8 cellular contexts compared by ENCODE assay signal in the genomic region with DNA sequence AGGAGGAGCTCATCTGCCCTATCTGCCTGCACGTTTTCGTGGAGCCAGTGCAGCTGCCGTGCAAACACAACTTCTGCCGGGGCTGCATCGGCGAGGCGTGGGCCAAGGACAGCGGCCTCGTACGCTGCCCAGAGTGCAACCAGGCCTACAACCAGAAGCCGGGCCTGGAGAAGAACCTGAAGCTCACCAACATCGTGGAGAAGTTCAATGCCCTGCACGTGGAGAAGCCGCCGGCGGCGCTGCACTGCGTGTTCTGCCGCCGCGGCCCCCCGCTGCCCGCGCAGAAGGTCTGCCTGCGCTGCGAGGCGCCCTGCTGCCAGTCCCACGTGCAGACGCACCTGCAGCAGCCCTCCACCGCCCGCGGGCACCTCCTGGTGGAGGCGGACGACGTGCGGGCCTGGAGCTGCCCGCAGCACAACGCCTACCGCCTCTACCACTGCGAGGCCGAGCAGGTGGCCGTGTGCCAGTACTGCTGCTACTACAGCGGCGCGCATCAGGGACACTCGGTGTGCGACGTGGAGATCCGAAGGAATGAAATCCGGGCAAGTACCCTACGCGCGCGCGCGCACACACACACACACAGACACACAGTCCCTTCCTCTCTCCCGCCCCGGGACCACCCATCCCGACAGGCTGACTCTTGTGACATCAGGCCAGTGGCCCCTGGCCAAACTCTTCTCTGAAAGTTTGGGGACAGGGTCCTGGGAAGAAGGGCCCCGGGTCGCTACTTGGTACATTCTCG. TPM values are rescaled to one million over a fixed set of nuclear protein-coding genes. Genes with fewer than 3 reads are reported as not detected.
DNase-seq lines count a peak whose midpoint lies in the region; ATAC-seq and TF ChIP-seq lines count a peak whose summit lies in the region.

No MANE protein-coding gene starts in this region.

- H3K9ac ChIP-seq in HCT116 (ENCODE audit: low read length): peak overlapping the region; percentile 67

- H3K4me1 Mint-ChIP-seq in activated CD4-positive, alpha-beta memory T cell treated with anti-CD3 and anti-CD28 coated beads for 36 hours (ENCODE audit: low read depth): peaks cover 42% of the 10 kb centered on the region
- peaks cover 36% of the 10 kb centered on the region for H3K4me1 Mint-ChIP-seq in memory B cell

- ATAC-seq in HCT116 (peak; percentile 51), memory B cell (ENCODE audit: low read depth) (peak; percentile 58), GM18868 (IDR thresholded peaks at IDR 0.05; ENCODE audit: unreplicated experiment) (no peak)

- CTCF ChIA-PET in HCT116 (lab: Charles Lee): interaction anchor here (0.7 to 2.8 kb wide), 8 partner anchors 25 to 415 kb away, joined by 3 to 13 read pairs (median 5); partner anchors contain the start of genes ACTR1A and SUFU
- CTCF ChIA-PET in activated CD4-positive, alpha-beta memory T cell treated with anti-CD3 and anti-CD28 coated beads for 36 hours (lab: Charles Lee): interaction anchor here (0.7 to 3.5 kb wide), 11 partner anchors 9 to 142 kb away, joined by 3 to 27 read pairs (median 4); partner anchors contain the start of genes ACTR1A, ARL3, SFXN2 and SUFU

- H3K4me3 ChIP-seq in BE2C (ENCODE audit: low read depth, low read length): peak overlapping the region; percentile 91
- H3K4me3 ChIP-seq in HCT116 (replicated peaks in 1 of 2; ENCODE audit: low read depth in 1 of 2, low read length in 2 of 2): peak overlapping the region; percentile 79 to 97

- POLR2A ChIA-PET in HCT116 (lab: Charles Lee): interaction anchor here (0.6 to 1.6 kb wide), 4 partner anchors 13 to 194 kb away, joined by 3 to 5 read pairs (median 3); no protein-coding TSS in a partner anchor
- POLR2A ChIA-PET in activated CD4-positive, alpha-beta memory T cell treated with anti-CD3 and anti-CD28 coated beads for 36 hours (lab: Charles Lee): interaction anchor here (0.7 to 4.1 kb wide), 13 partner anchors 10 to 194 kb away, joined by 3 to 53 read pairs (median 5); partner anchors contain the start of genes ACTR1A, ARL3, SFXN2 and SUFU

- H4K20me1 ChIP-seq in HCT116 (ENCODE audit: insufficient read depth): no peaks in the 10 kb centered on the region; the same call in 1 of the 2 replicates

- no peaks in the 10 kb centered on the region for H3K9me2 ChIP-seq in HCT116 (ENCODE audit: insufficient read depth)

- TF ChIP-seq RAD21 in HCT116 (IDR thresholded peaks at IDR 0.05; ENCODE audit: low read depth): no peak

- RAD21 ChIA-PET in HCT116 (lab: Charles Lee; ENCODE audit: low non-redundant PET in 1 of 2, low total read pairs in 2 of 2, uncharacterized antibody in 2 of 2, unreplicated experiment in 2 of 2): interaction anchor here (0.7 to 1.3 kb wide), 3 partner anchors 25 to 57 kb away, joined by 4 to 9 read pairs (median 5); no protein-coding TSS in a partner anchor

- H2AFZ ChIP-seq in HCT116 (ENCODE audit: low read depth, low read length, poor library complexity, severe bottlenecking): no peak overlapping the region

- H3K4me2 ChIP-seq in HCT116 (ENCODE audit: low read length): peak overlapping the region; percentile 95

- H3K36me3 ChIP-seq in BE2C: peaks cover 5% of the 10 kb centered on the region; the same call in 1 of the 2 replicates
- peaks cover 2 to 12% of the 10 kb centered on the region in 2 experiments; a peak in 1 of 4 replicates for H3K36me3 ChIP-seq in HCT116 (ENCODE audit: control insufficient read depth in 1 of 2, insufficient read depth in 2 of 2, low read length in 2 of 2)

- peaks cover 56% of the 10 kb centered on the region for H3K79me2 ChIP-seq in HCT116 (ENCODE audit: insufficient read depth, low read length)

- peak; percentile 53 for TF ChIP-seq POLR2A in HCT116 (IDR thresholded peaks at IDR 0.05; ENCODE audit: borderline replicate concordance, extremely low read depth, insufficient read depth, insufficient read length)

- H3K9me3 ChIP-seq in BE2C: no peaks in the 10 kb centered on the region
- no peaks in the 10 kb centered on the region for H3K9me3 ChIP-seq in HCT116 (ENCODE audit: control insufficient read depth in 1 of 2, insufficient read depth in 1 of 2, low read depth in 1 of 2, low read length in 2 of 2)

- H3K27ac Mint-ChIP-seq in activated CD4-positive, alpha-beta memory T cell treated with anti-CD3 and anti-CD28 coated beads for 36 hours: peak overlapping the region; percentile 100
- peak overlapping the region; percentile 97 for H3K27ac Mint-ChIP-seq in memory B cell

- H3K4me1 ChIP-seq in BE2C: peaks cover 3% of the 10 kb centered on the region
- peaks cover 17 to 43% of the 10 kb centered on the region in 2 experiments for H3K4me1 ChIP-seq in HCT116 (ENCODE audit: control insufficient read depth in 1 of 2, insufficient read depth in 2 of 2, low read length in 2 of 2)

- H3K27me3 Mint-ChIP-seq in activated CD4-positive, alpha-beta memory T cell treated with anti-CD3 and anti-CD28 coated beads for 36 hours: no peaks in the 10 kb centered on the region
- H3K27me3 Mint-ChIP-seq in memory B cell: no peaks in the 10 kb centered on the region

- peak; percentile 93 for DNase-seq in BE2C
- peak; percentile 80 for DNase-seq in HCT116 (ENCODE audit: low read depth, low spot score)
- DNase-seq in NCI-H526 treated with DMSO at 0.1 percent for 48 hours (lab: John Stamatoyannopoulos, UW): peak; percentile 66
- DNase-seq in activated CD4-positive, alpha-beta memory T cell treated with anti-CD3 and anti-CD28 coated beads for 36 hours: peak; percentile 89
- DNase-seq in effector CD4-positive, alpha-beta T cell: peak; percentile 75
- DNase-seq in memory B cell (ENCODE audit: low spot score in 2 of 2): peak; percentile 85 to 86
- peak in 2 of 3 donors; percentile 69 to 70 for DNase-seq in stimulated activated CD4-positive, alpha-beta T cell treated with anti-CD3 and anti-CD28 coated beads, TNF-alpha, amount 100 ng/mL, for 48 hours (ENCODE audit: low read depth in 3 of 3)

- TF ChIP-seq CTCF in BE2C (IDR thresholded peaks at IDR 0.05; ENCODE audit: low read depth, low read length): peak; percentile 61
- peak in 2 of 3 experiments; percentile 77 to 90; a peak in 4 of 6 replicates for TF ChIP-seq CTCF in HCT116 (IDR thresholded peaks at IDR 0.05 in 2 of 3, conservative IDR thresholded peaks at IDR 0.05 in 1 of 3; ENCODE audit: borderline replicate concordance in 1 of 3, insufficient read depth in 1 of 3, low read depth in 2 of 3, low read length in 2 of 3)

- no TSS peak for BruUV-seq in HCT116 (replicated peaks; lab: Mats Ljungman, UMichigan)

- peak overlapping the region; percentile 98 for H3K4me3 Mint-ChIP-seq in activated CD4-positive, alpha-beta memory T cell treated with anti-CD3 and anti-CD28 coated beads for 36 hours
- peak overlapping the region; percentile 96 for H3K4me3 Mint-ChIP-seq in memory B cell

- H3K9me3 Mint-ChIP-seq in activated CD4-positive, alpha-beta memory T cell treated with anti-CD3 and anti-CD28 coated beads for 36 hours: no peaks in the 10 kb centered on the region
- no peaks in the 10 kb centered on the region for H3K9me3 Mint-ChIP-seq in memory B cell

- H3K27me3 ChIP-seq in BE2C (no peaks in the 10 kb centered on the region), HCT116 (ENCODE audit: insufficient read depth, low read length) (no peaks in the 10 kb centered on the region)

- peaks cover 18% of the 10 kb centered on the region for H3K36me3 Mint-ChIP-seq in activated CD4-positive, alpha-beta memory T cell treated with anti-CD3 and anti-CD28 coated beads for 36 hours
- peaks cover 2% of the 10 kb centered on the region for H3K36me3 Mint-ChIP-seq in memory B cell

- intact Hi-C loops in HCT116 (cut with micrococcal nuclease): loop anchor here (2.0 to 5.0 kb wide), 2 partner anchors 70 to 1583 kb away; partner anchors contain the start of genes ARL3, KAZALD1 and SFXN2
- intact Hi-C loops in activated CD4-positive, alpha-beta memory T cell treated with anti-CD3 and anti-CD28 coated beads for 36 hours (cut with micrococcal nuclease): loop anchor here (5.0 to 10.0 kb wide), 4 partner anchors 213 to 830 kb away; partner anchors contain the start of genes CUEDC2, OGA, PITX3 and TAF5

- H3K27ac ChIP-seq in HCT116 (ENCODE audit: low read depth, low read length): peak overlapping the region; percentile 86

TF ChIP-seq in HCT116, 20 proteins besides CTCF, POLR2A, EP300 and RAD21 (continues in another document):
- TF ChIP-seq SP1 (IDR thresholded peaks at IDR 0.05; ENCODE audit: low read depth) (no peak), REST (IDR thresholded peaks at IDR 0.05; ENCODE audit: low read depth) (no peak), FOSL1 (IDR thresholded peaks at IDR 0.05; ENCODE audit: low read depth) (no peak), CBX3 (IDR thresholded peaks at IDR 0.05; ENCODE audit: low read depth) (no peak), ATF3 (IDR thresholded peaks at IDR 0.05) (no peak), EGR1 (IDR thresholded peaks at IDR 0.05; ENCODE audit: low read depth) (no peak)

RNA-seq across cellular contexts. Expression of gene TRIM8, which starts 0.5 kb away (rescaled TPM):
- 148 TPM for polyA plus RNA-seq in BE2C (2012; ENCODE audit: insufficient read depth, insufficient read length, low read depth)
- 91.6 TPM for total RNA-seq in HCT116 (2021; ENCODE audit: unreplicated experiment)
- polyA plus RNA-seq in HCT116 (2012): 131 and 143 TPM in 2 replicates
- 10 to 100 TPM; 46.8 to 50.3 TPM for total RNA-seq in activated CD4-positive, alpha-beta memory T cell treated with anti-CD3 and anti-CD28 coated beads for 36 hours
